In the genomic region with DNA sequence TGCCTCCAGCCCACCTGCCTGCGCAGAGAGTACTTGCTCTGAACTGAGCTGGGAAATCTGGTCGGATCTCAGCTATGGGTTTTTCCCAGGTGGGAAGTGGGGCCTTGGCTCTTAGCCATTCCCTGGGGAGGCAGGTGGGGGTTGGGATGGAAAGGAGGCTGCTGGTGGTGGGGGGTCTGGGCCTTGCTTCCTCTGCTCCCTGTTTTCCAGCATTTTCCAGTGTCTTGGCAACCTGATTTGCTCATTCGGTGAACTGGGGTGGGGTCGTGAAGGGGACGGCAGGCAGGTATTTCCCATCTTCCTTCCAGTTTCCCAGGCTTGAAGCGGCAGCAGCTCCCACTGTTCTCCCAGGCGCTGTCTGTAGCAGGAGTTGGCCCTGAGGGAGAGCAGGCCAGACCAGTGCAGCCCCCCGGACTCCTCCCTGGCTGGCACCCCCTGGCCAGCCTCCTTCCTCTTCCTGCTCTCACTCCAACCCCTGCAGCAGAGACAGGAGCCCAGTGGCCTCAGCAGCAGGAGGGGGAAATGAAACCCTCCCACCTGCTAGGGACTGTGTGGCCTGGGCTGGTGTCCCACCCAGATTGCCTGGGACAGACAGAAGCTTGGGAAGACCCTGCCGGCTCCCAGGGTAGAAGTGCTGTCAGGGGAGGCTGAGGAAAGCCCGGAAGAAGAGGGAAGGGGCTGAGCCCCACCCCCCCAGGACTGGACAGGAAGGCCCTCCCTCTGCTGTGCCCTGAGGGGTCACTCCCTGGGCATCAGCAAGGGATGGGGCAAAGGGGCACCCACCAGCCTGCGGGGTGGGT, we compare ENCODE assay signal across 10 cellular contexts. TPM values are rescaled to one million over a fixed set of nuclear protein-coding genes. Genes with fewer than 3 reads are reported as not detected.
A peak's percentile ranks its signal among the peaks of the same experiment; 100 is the strongest.
DNase-seq lines count a peak whose midpoint lies in the region; ATAC-seq and TF ChIP-seq lines count a peak whose summit lies in the region.
"Had no signal": no experiment of that assay in that cellular context is flagged by ENCODE, and none has a peak within 500 bp of the region (broad histone marks: within the 10 kb centered on the region; RNA-seq: fewer than 3 reads in every experiment).

No MANE protein-coding gene starts in this region.

- H3K79me2 ChIP-seq in mesendoderm (ENCODE audit: control insufficient read depth, insufficient read depth, low read length) = peaks cover 60% of the 10 kb centered on the region

- WGBS in mesendoderm (ENCODE audit: extremely low coverage, insufficient coverage, low lambda C conversion rate) = no CpG with 5 or more reads among the region's 11 CpGs
- WGBS in transverse colon (ENCODE audit: low coverage in 1 of 2), 2 donors = 60% methylated on average over 11 of the region's 11 CpGs; no CpG with 5 or more reads in 1 of the 2 donors

- no peak overlapping the region for H3K4me3 Mint-ChIP-seq in activated naive CD4-positive, alpha-beta T cell treated with anti-CD3 and anti-CD28 coated beads, Interleukin-2, amount 10 ng/mL, durations not matched to agents 7 days and 5 days
- H3K4me3 Mint-ChIP-seq in activated naive CD8-positive, alpha-beta T cell = peak overlapping the region; percentile 53

- H3K4me3 ChIP-seq in mesendoderm (ENCODE audit: low read length) (no peak overlapping the region), transverse colon (no peak overlapping the region)

- H3K4ac ChIP-seq in mesendoderm (ENCODE audit: low read depth, low read length) = no peak overlapping the region

- no peak overlapping the region for H2BK5ac ChIP-seq in mesendoderm (ENCODE audit: low read length)

- peaks cover 78% of the 10 kb centered on the region for H3K4me1 Mint-ChIP-seq in activated naive CD4-positive, alpha-beta T cell treated with anti-CD3 and anti-CD28 coated beads, Interleukin-2, amount 10 ng/mL, durations not matched to agents 7 days and 5 days
- H3K4me1 Mint-ChIP-seq in activated naive CD8-positive, alpha-beta T cell (ENCODE audit: low read depth) = peaks cover 84% of the 10 kb centered on the region

- peaks cover 34% of the 10 kb centered on the region for H3K36me3 Mint-ChIP-seq in activated naive CD4-positive, alpha-beta T cell treated with anti-CD3 and anti-CD28 coated beads, Interleukin-2, amount 10 ng/mL, durations not matched to agents 7 days and 5 days
- no peaks in the 10 kb centered on the region for H3K36me3 Mint-ChIP-seq in activated naive CD8-positive, alpha-beta T cell

- no peak for TF ChIP-seq POLR2A in transverse colon (IDR thresholded peaks at IDR 0.05)

- H3K27me3 Mint-ChIP-seq in activated naive CD4-positive, alpha-beta T cell treated with anti-CD3 and anti-CD28 coated beads, Interleukin-2, amount 10 ng/mL, durations not matched to agents 7 days and 5 days = no peaks in the 10 kb centered on the region
- H3K27me3 Mint-ChIP-seq in activated naive CD8-positive, alpha-beta T cell = no peaks in the 10 kb centered on the region

- H3K79me1 ChIP-seq in mesendoderm (ENCODE audit: low read length) = peaks cover 33% of the 10 kb centered on the region

- in situ Hi-C loops in transverse colon (cut with MboI; ENCODE audit: low pct_ligation_motif_present in 1 of 4, low pct_unique_long_range_greater_than_20kb in 1 of 4, low sequenced_read_pairs in 3 of 4) = no loop called here

- no peak overlapping the region for H3K27ac ChIP-seq in mesendoderm (ENCODE audit: low read depth, low read length)
- peak overlapping the region; percentile 96 to 100 (median 100) for H3K27ac ChIP-seq in transverse colon

- TF ChIP-seq EP300 in transverse colon (IDR thresholded peaks at IDR 0.05; ENCODE audit: low read depth) = no peak

- TF ChIP-seq CTCF in transverse colon (IDR thresholded peaks at IDR 0.05) = no peak

- peaks cover 1% of the 10 kb centered on the region for H3K36me3 ChIP-seq in mesendoderm (ENCODE audit: control insufficient read depth, insufficient read depth, low read length)
- peaks cover 0 to 21% (median 0%) of the 10 kb centered on the region in 4 donors for H3K36me3 ChIP-seq in transverse colon

- no peak overlapping the region for H4K8ac ChIP-seq in mesendoderm (ENCODE audit: low read depth, low read length)

- H3K9ac ChIP-seq in mesendoderm (ENCODE audit: low read length) = no peak overlapping the region

- no peak for ATAC-seq in HG03196 (IDR thresholded peaks at IDR 0.05; ENCODE audit: unreplicated experiment)

- H3K9me3 ChIP-seq in transverse colon = no peaks in the 10 kb centered on the region
- H3K9me3 ChIP-seq: BE2C had no signal

- H3K18ac ChIP-seq in mesendoderm (ENCODE audit: low read length) = no peak overlapping the region

- H3K27ac Mint-ChIP-seq in activated naive CD4-positive, alpha-beta T cell treated with anti-CD3 and anti-CD28 coated beads, Interleukin-2, amount 10 ng/mL, durations not matched to agents 7 days and 5 days = peak overlapping the region; percentile 85
- peak overlapping the region; percentile 86 for H3K27ac Mint-ChIP-seq in activated naive CD8-positive, alpha-beta T cell

- CTCF ChIA-PET in activated naive CD4-positive, alpha-beta T cell treated with anti-CD3 and anti-CD28 coated beads, Interleukin-2, amount 10 ng/mL, durations not matched to agents 7 days and 5 days (lab: Charles Lee) = interaction anchor here (0.6 to 2.8 kb wide), 5 partner anchors 15 to 477 kb away, joined by 3 to 14 read pairs (median 5); no protein-coding TSS in a partner anchor

- H2BK120ac ChIP-seq in mesendoderm (ENCODE audit: low read depth, low read length) = no peak overlapping the region

- H3K56ac ChIP-seq in mesendoderm (ENCODE audit: low read length) = peak overlapping the region; percentile 62

- H3K4me1 ChIP-seq in mesendoderm (ENCODE audit: control insufficient read depth, low read depth, low read length) = peaks cover 9% of the 10 kb centered on the region
- H3K4me1 ChIP-seq in transverse colon = peaks cover 51 to 68% (median 57%) of the 10 kb centered on the region in 4 donors

- intact Hi-C loops in transverse colon (cut with DNase I; ENCODE audit: low total_unique reads) = no loop called here

- H3K23ac ChIP-seq in mesendoderm (ENCODE audit: low read length) = no peak overlapping the region

- DNase-seq in activated naive CD4-positive, alpha-beta T cell treated with anti-CD3 and anti-CD28 coated beads, Interleukin-2, amount 10 ng/mL, durations not matched to agents 7 days and 5 days = no peak
- no peak for DNase-seq in activated naive CD4-positive, alpha-beta T cell treated with anti-CD3 and anti-CD28 coated beads, Interleukin-2, amount 50 U/mL, for 16 hours
- DNase-seq in mesendoderm = no peak
- DNase-seq in transverse colon = no peak
- no peak for DNase-seq in COLO829 (ENCODE audit: low spot score)
- no peak for DNase-seq in NCI-H2081 treated with DMSO at 0.1 percent for 48 hours (lab: John Stamatoyannopoulos, UW)
- DNase-seq: activated gamma-delta T cell treated with Interleukin-2 at 50 U/mL for 16 hours had no signal

- no peak overlapping the region for H4K5ac ChIP-seq in mesendoderm (ENCODE audit: low read length)

- H3K4me2 ChIP-seq in mesendoderm (ENCODE audit: low read length) = no peak overlapping the region

- H2AK5ac ChIP-seq in mesendoderm (ENCODE audit: low read length) = peak overlapping the region; percentile 13

- H3K27me3 ChIP-seq in mesendoderm (ENCODE audit: insufficient read depth, low read length, poor library complexity) = no peaks in the 10 kb centered on the region
- H3K27me3 ChIP-seq in transverse colon = no peaks in the 10 kb centered on the region
- H3K27me3 ChIP-seq: BE2C had no signal

- H3K9me3 Mint-ChIP-seq in activated naive CD4-positive, alpha-beta T cell treated with anti-CD3 and anti-CD28 coated beads, Interleukin-2, amount 10 ng/mL, durations not matched to agents 7 days and 5 days = no peaks in the 10 kb centered on the region
- H3K9me3 Mint-ChIP-seq in activated naive CD8-positive, alpha-beta T cell (ENCODE audit: low read depth) = no peaks in the 10 kb centered on the region

- no peak overlapping the region for H2BK15ac ChIP-seq in mesendoderm (replicated peaks; ENCODE audit: low read depth)

RNA-seq across cellular contexts. Expression of gene TRIM8, which starts 6.6 kb away (rescaled TPM):
- 22.6 TPM for polyA plus RNA-seq in mesendoderm (2013, experiment 1 of 2)
- polyA plus RNA-seq in mesendoderm (2013, experiment 2 of 2) = 23.2 TPM
- total RNA-seq in transverse colon = 100 to 1,000 TPM in 1 of 4 donors, 10 to 100 TPM in 3; 59.1 to 108 (median 66.8) TPM
